In the genomic region with DNA sequence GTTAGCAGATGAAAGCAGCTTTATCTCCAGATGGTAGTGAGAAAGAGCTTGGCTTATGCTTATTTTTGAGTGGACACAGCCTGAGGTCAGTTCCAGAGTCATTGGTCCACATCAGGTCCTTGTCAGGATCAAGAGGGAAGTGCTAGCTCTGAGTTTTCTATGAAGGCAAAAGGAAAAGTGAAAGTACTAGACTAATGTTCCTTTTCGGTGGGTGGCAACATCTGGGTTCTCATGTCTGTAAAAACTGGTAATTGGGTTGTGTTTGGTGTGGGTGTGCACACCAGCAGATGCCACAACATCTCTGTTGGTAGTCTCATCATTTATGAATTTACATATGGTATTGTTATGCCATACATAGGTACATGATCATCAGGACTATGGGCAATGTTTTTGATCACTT, we compare ENCODE assay signal across 14 cellular contexts.
DNase-seq lines count a peak whose midpoint lies in the region; ATAC-seq lines count a peak whose summit lies in the region.
"Had no signal": no experiment of that assay in that cellular context is flagged by ENCODE, and none has a peak within 500 bp of the region (broad histone marks: within the 10 kb centered on the region; RNA-seq: fewer than 3 reads in every experiment).

No MANE protein-coding gene starts in this region.

- no peaks in the 10 kb centered on the region for H3K4me1 Mint-ChIP-seq in activated CD4-positive, alpha-beta T cell treated with anti-CD3 and anti-CD28 coated beads, Interleukin-2, amount 10 ng/mL, durations not matched to agents 24 days and 14 days
- H3K4me1 Mint-ChIP-seq in effector memory CD8-positive, alpha-beta T cell (ENCODE audit: low read depth in 2 of 2): no peaks in the 10 kb centered on the region

- H3K36me3 Mint-ChIP-seq in activated CD4-positive, alpha-beta T cell treated with anti-CD3 and anti-CD28 coated beads, Interleukin-2, amount 10 ng/mL, durations not matched to agents 24 days and 14 days (ENCODE audit: low read depth): no peaks in the 10 kb centered on the region
- H3K36me3 Mint-ChIP-seq in effector memory CD8-positive, alpha-beta T cell (ENCODE audit: insufficient read depth): no peaks in the 10 kb centered on the region
- H3K36me3 Mint-ChIP-seq: type B pancreatic cell had no signal

- peak; percentile 54 for DNase-seq in activated CD4-positive, alpha-beta T cell treated with anti-CD3 and anti-CD28 coated beads, Interleukin-2, amount 10 ng/mL, durations not matched to agents 24 days and 14 days
- no peak for DNase-seq in activated CD4-positive, alpha-beta T cell treated with anti-CD3 and anti-CD28 coated beads for 4 hours
- DNase-seq in effector memory CD8-positive, alpha-beta T cell: no peak
- DNase-seq in middle frontal gyrus (ENCODE audit: extremely low spot score, low spot score): no peak
- DNase-seq in mesenteric fat pad (ENCODE audit: low spot score): no peak
- no peak for DNase-seq in activated CD8-positive, alpha-beta memory T cell treated with anti-CD3 and anti-CD28 coated beads, Interleukin-2, amount 50 U/mL, for 4 hours
- DNase-seq: activated T-cell treated with anti-CD3 and anti-CD28 coated beads, Interleukin-2, amount 50 U/mL, for 48 hours; NCI-H446 treated with DMSO at 0.1 percent for 48 hours; stimulated activated CD4-positive, alpha-beta T cell treated with anti-CD3 and anti-CD28 coated beads, Interleukin-15, amount 100 ng/mL, for 24 hours; stimulated activated CD8-positive, alpha-beta memory T cell treated with anti-CD3 and anti-CD28 coated beads, Interleukin-4, amount 100 ng/mL, for 48 hours had no signal

- ATAC-seq in GM19467 (IDR thresholded peaks at IDR 0.05; ENCODE audit: unreplicated experiment) (peak; percentile 74), HG03442 (IDR thresholded peaks at IDR 0.05; ENCODE audit: unreplicated experiment) (peak; percentile 59)
- peak; percentile 32 for ATAC-seq in effector memory CD8-positive, alpha-beta T cell (replicated peaks)
- ATAC-seq: Right ventricle myocardium inferior had no signal

- H3K4me3 Mint-ChIP-seq in activated CD4-positive, alpha-beta T cell treated with anti-CD3 and anti-CD28 coated beads, Interleukin-2, amount 10 ng/mL, durations not matched to agents 24 days and 14 days: no peak overlapping the region
- H3K4me3 Mint-ChIP-seq in effector memory CD8-positive, alpha-beta T cell: peak overlapping the region; percentile 44 to 70
- H3K4me3 Mint-ChIP-seq: type B pancreatic cell had no signal

- intact Hi-C loops in activated CD4-positive, alpha-beta T cell treated with anti-CD3 and anti-CD28 coated beads, Interleukin-2, amount 10 ng/mL, durations not matched to agents 24 days and 14 days (cut with micrococcal nuclease): no loop called here

- no peaks in the 10 kb centered on the region for H3K27me3 Mint-ChIP-seq in activated CD4-positive, alpha-beta T cell treated with anti-CD3 and anti-CD28 coated beads, Interleukin-2, amount 10 ng/mL, durations not matched to agents 24 days and 14 days
- no peaks in the 10 kb centered on the region for H3K27me3 Mint-ChIP-seq in effector memory CD8-positive, alpha-beta T cell
- H3K27me3 Mint-ChIP-seq: type B pancreatic cell had no signal

- no peaks in the 10 kb centered on the region for H3K9me3 Mint-ChIP-seq in activated CD4-positive, alpha-beta T cell treated with anti-CD3 and anti-CD28 coated beads, Interleukin-2, amount 10 ng/mL, durations not matched to agents 24 days and 14 days
- no peaks in the 10 kb centered on the region for H3K9me3 Mint-ChIP-seq in effector memory CD8-positive, alpha-beta T cell
- H3K9me3 Mint-ChIP-seq: type B pancreatic cell had no signal

- H3K27ac Mint-ChIP-seq in activated CD4-positive, alpha-beta T cell treated with anti-CD3 and anti-CD28 coated beads, Interleukin-2, amount 10 ng/mL, durations not matched to agents 24 days and 14 days: no peak overlapping the region
- peak overlapping the region in 1 of 2 donors; percentile 85 for H3K27ac Mint-ChIP-seq in effector memory CD8-positive, alpha-beta T cell
- H3K27ac Mint-ChIP-seq: type B pancreatic cell had no signal
